ENCODE assay signal across 8 cellular contexts in the genomic region with DNA sequence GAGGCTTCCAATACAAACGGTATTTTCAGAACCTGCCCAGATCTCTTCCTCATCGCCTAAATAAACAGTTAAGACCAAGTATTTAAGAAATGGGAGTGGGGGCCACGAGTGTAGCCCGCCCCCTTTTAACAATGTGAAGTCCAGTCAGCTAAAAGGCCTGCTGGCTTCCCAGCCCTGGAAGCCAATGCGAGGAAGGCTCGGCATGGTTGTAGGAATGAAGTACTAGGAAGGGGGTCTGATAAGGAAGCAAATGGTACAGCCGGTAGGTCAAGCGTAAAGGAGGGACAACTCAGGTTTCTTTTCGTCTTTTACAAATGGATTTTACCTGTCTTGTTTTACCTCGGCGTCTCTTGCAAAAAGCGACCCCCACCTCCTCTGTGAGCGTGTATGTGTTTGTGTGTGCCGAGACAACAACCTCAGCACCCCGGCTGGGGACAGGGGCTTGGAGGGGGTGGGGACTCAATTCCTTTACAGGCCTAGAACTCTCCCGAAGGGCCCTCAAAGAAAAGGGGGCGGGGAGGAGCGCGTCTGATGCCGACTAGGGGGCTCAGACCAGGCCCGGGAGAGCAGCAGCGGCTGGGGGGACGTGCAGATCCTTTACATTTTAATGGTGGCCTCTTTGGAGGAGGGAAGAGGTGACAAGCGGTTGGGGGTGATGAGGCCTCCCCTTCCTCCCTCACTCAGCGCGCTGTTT.
DNase-seq lines count a peak whose midpoint lies in the region; ATAC-seq and TF ChIP-seq lines count a peak whose summit lies in the region.

No MANE protein-coding gene starts in this region.

- H3K27ac Mint-ChIP-seq in activated CD4-positive, alpha-beta memory T cell treated with anti-CD3 and anti-CD28 coated beads for 36 hours = peak overlapping the region; percentile 28
- peak overlapping the region; percentile 97 for H3K27ac Mint-ChIP-seq in mesothelial cell of epicardium
- H3K27ac Mint-ChIP-seq in stimulated activated naive B cell treated with anti-CD40 and anti-IgM and Interleukin-4, amounts not matched to agents 10 μg/mL and 1 μg/mL and 100 μg/mL, for 72 hours = peak overlapping the region; percentile 97

- peak overlapping the region; percentile 87 for H3K4me3 Mint-ChIP-seq in activated CD4-positive, alpha-beta memory T cell treated with anti-CD3 and anti-CD28 coated beads for 36 hours
- H3K4me3 Mint-ChIP-seq in mesothelial cell of epicardium = peak overlapping the region; percentile 85
- peak overlapping the region; percentile 87 to 94 for H3K4me3 Mint-ChIP-seq in stimulated activated naive B cell treated with anti-CD40 and anti-IgM and Interleukin-4, amounts not matched to agents 10 μg/mL and 1 μg/mL and 100 μg/mL, for 72 hours

- peaks cover 2% of the 10 kb centered on the region for H3K27me3 Mint-ChIP-seq in activated CD4-positive, alpha-beta memory T cell treated with anti-CD3 and anti-CD28 coated beads for 36 hours
- no peaks in the 10 kb centered on the region for H3K27me3 Mint-ChIP-seq in mesothelial cell of epicardium (ENCODE audit: low read depth)
- H3K27me3 Mint-ChIP-seq in stimulated activated naive B cell treated with anti-CD40 and anti-IgM and Interleukin-4, amounts not matched to agents 10 μg/mL and 1 μg/mL and 100 μg/mL, for 72 hours = peaks cover 0 to 4% of the 10 kb centered on the region in 2 donors

- peak; percentile 2 for ATAC-seq in GM18508 (IDR thresholded peaks at IDR 0.05; ENCODE audit: insufficient read depth, unreplicated experiment)
- ATAC-seq in stimulated activated naive B cell treated with anti-CD40 and anti-IgM and Interleukin-4, amounts not matched to agents 10 μg/mL and 1 μg/mL and 100 μg/mL, for 72 hours (replicated peaks) = peak in 1 of 2 donors; percentile 15
- no peak for ATAC-seq in GM18861 (IDR thresholded peaks at IDR 0.05; ENCODE audit: unreplicated experiment)

- H3K36me3 Mint-ChIP-seq in activated CD4-positive, alpha-beta memory T cell treated with anti-CD3 and anti-CD28 coated beads for 36 hours = peaks cover 5% of the 10 kb centered on the region
- H3K36me3 Mint-ChIP-seq in mesothelial cell of epicardium = peaks cover 4% of the 10 kb centered on the region
- H3K36me3 Mint-ChIP-seq in stimulated activated naive B cell treated with anti-CD40 and anti-IgM and Interleukin-4, amounts not matched to agents 10 μg/mL and 1 μg/mL and 100 μg/mL, for 72 hours = peaks cover 5 to 13% of the 10 kb centered on the region in 2 donors

- POLR2A ChIA-PET in activated CD4-positive, alpha-beta memory T cell treated with anti-CD3 and anti-CD28 coated beads for 36 hours (lab: Charles Lee) = interaction anchor here (0.8 to 1.2 kb wide), 4 partner anchors 13 to 490 kb away, joined by 3 to 5 read pairs (median 3); a partner anchor contains a TSS

- TF ChIP-seq CTCF in mesothelial cell of epicardium (IDR thresholded peaks at IDR 0.05; ENCODE audit: unreplicated experiment) = no peak

- intact Hi-C loops in activated CD4-positive, alpha-beta memory T cell treated with anti-CD3 and anti-CD28 coated beads for 36 hours (cut with micrococcal nuclease) = loop anchor here (1.0 to 5.0 kb wide), 3 partner anchors 156 to 489 kb away; a partner anchor contains a TSS

- H3K4me1 Mint-ChIP-seq in activated CD4-positive, alpha-beta memory T cell treated with anti-CD3 and anti-CD28 coated beads for 36 hours (ENCODE audit: low read depth) = peaks cover 39% of the 10 kb centered on the region
- H3K4me1 Mint-ChIP-seq in mesothelial cell of epicardium = peaks cover 25% of the 10 kb centered on the region
- H3K4me1 Mint-ChIP-seq in stimulated activated naive B cell treated with anti-CD40 and anti-IgM and Interleukin-4, amounts not matched to agents 10 μg/mL and 1 μg/mL and 100 μg/mL, for 72 hours = peaks cover 18 to 47% of the 10 kb centered on the region in 2 donors

- DNase-seq in 8988T = peak; percentile 5
- peak; percentile 38 for DNase-seq in KBM-7
- DNase-seq in activated CD4-positive, alpha-beta memory T cell treated with anti-CD3 and anti-CD28 coated beads for 36 hours = peak; percentile 52
- DNase-seq in epithelial cell of prostate (ENCODE audit: low read depth, low spot score) = no peak
- DNase-seq in mesothelial cell of epicardium (ENCODE audit: low spot score in 2 of 2, unreplicated experiment in 2 of 2) = peak; percentile 36 to 70
- no peak for DNase-seq in stimulated activated naive B cell treated with anti-CD40 and anti-IgM and Interleukin-4, amounts not matched to agents 10 μg/mL and 1 μg/mL and 100 μg/mL, for 72 hours

- no peaks in the 10 kb centered on the region for H3K9me3 Mint-ChIP-seq in activated CD4-positive, alpha-beta memory T cell treated with anti-CD3 and anti-CD28 coated beads for 36 hours
- H3K9me3 Mint-ChIP-seq in mesothelial cell of epicardium = no peaks in the 10 kb centered on the region
- no peaks in the 10 kb centered on the region for H3K9me3 Mint-ChIP-seq in stimulated activated naive B cell treated with anti-CD40 and anti-IgM and Interleukin-4, amounts not matched to agents 10 μg/mL and 1 μg/mL and 100 μg/mL, for 72 hours

- CTCF ChIA-PET in activated CD4-positive, alpha-beta memory T cell treated with anti-CD3 and anti-CD28 coated beads for 36 hours (lab: Charles Lee) = interaction anchor here (0.6 kb wide), 1 partner anchor 490 kb away, joined by 3 read pairs; no protein-coding TSS in a partner anchor

- in situ Hi-C loops in KBM-7 (cut with MboI; ENCODE audit: low pct_unique_long_range_greater_than_20kb, low sequenced_read_pairs) = no loop called here

- H3K27ac ChIP-seq in epithelial cell of prostate = peak overlapping the region; percentile 58

Comparison
In these comparisons a context has a peak if more than half of its experiments do, and no peak if none do; other contexts are left out.
1. DNase-seq: peak in 8988T (single experiment), KBM-7 (single experiment), activated CD4-positive, alpha-beta memory T cell treated with anti-CD3 and anti-CD28 coated beads for 36 hours (single experiment) and mesothelial cell of epicardium (2 of 2); none in epithelial cell of prostate (single experiment) and stimulated activated naive B cell treated with anti-CD40 and anti-IgM and Interleukin-4, amounts not matched to agents 10 μg/mL and 1 μg/mL and 100 μg/mL, for 72 hours (single experiment).
2. H3K27ac Mint-ChIP-seq: peak in every context shown above with its lines; median percentile 97 in mesothelial cell of epicardium; 97 in stimulated activated naive B cell treated with anti-CD40 and anti-IgM and Interleukin-4, amounts not matched to agents 10 μg/mL and 1 μg/mL and 100 μg/mL, for 72 hours; 28 in activated CD4-positive, alpha-beta memory T cell treated with anti-CD3 and anti-CD28 coated beads for 36 hours.
3. Peak in every context shown above with its lines, with median percentiles within 50 percentile points of each other: H3K4me3 Mint-ChIP-seq.